In genomic region chr13:72390909-72391308, GRCh38 we compare ENCODE assay signal across 24 cellular contexts.
DNase-seq lines count a peak whose midpoint lies in the region; ATAC-seq, FAIRE-seq and TF ChIP-seq lines count a peak whose summit lies in the region.
"Had no signal": no experiment of that assay in that cellular context is flagged by ENCODE, and none has a peak within 500 bp of the region (broad histone marks: within the 10 kb centered on the region; RNA-seq: fewer than 3 reads in every experiment).

No MANE protein-coding gene starts in this region.

- no peak for FAIRE-seq in urothelium cell line (lab: Jason Lieb, UNC)
- FAIRE-seq: G401.6, TTC549 had no signal

- no peak for TF ChIP-seq CTCF in fibroblast of mammary gland (conservative IDR thresholded peaks at IDR 0.05; ENCODE audit: control insufficient read depth, insufficient read depth, low read depth, low read length)

- ATAC-seq in HG03025 (IDR thresholded peaks at IDR 0.05; ENCODE audit: low FRiP score, unreplicated experiment) = no peak
- no peak for ATAC-seq in GM19351 (IDR thresholded peaks at IDR 0.05; ENCODE audit: unreplicated experiment)
- ATAC-seq: psoas muscle; Right ventricle myocardium inferior; stimulated activated naive CD8-positive, alpha-beta T cell treated with anti-CD3 and anti-CD28 coated beads, Interleukin-15, Interleukin-2, amounts not matched to agents 100 U/mL and 50 U/mL, for 24 hours had no signal

- in situ Hi-C loops in SK-MEL-5 (cut with HindIII; ENCODE audit: low pct_unique_long_range_greater_than_20kb, low sequenced_read_pairs) = no loop called here

- no peak overlapping the region for H3K4me3 ChIP-seq in fibroblast of mammary gland (ENCODE audit: control insufficient read depth, low read depth, low read length)
- H3K4me3 ChIP-seq: ascending aorta, psoas muscle, tibial artery had no signal

- peak; percentile 21 for DNase-seq in HPDE6-E6E7 (ENCODE audit: extremely low spot score)
- peak; percentile 33 for DNase-seq in SK-MEL-5 (ENCODE audit: low read depth, low spot score)
- peak; percentile 14 for DNase-seq in fibroblast of mammary gland (ENCODE audit: low read depth)
- peak; percentile 59 for DNase-seq in urothelium cell line (ENCODE audit: low spot score)
- no peak for DNase-seq in DMS 273 (lab: John Stamatoyannopoulos, UW; ENCODE audit: unreplicated experiment)
- DNase-seq: activated CD4-positive, alpha-beta T cell treated with anti-CD3 and anti-CD28 coated beads for 4 hours; activated naive CD4-positive, alpha-beta T cell treated with anti-CD3 and anti-CD28 coated beads, Interleukin-2, amount 50 U/mL, for 16 hours; BE2C; COR-L47; effector memory CD4-positive, alpha-beta T cell; Karpas-422; NCI-H1105; NCI-H2081; NCI-H510A treated with DMSO at 0.1 percent for 48 hours; psoas muscle; stimulated activated CD4-positive, alpha-beta T cell treated with anti-CD3 and anti-CD28 coated beads, Interleukin-4, amount 100 ng/mL, for 1 hour; stimulated activated naive CD8-positive, alpha-beta T cell treated with anti-CD3 and anti-CD28 coated beads, Interleukin-15, Interleukin-2, amounts not matched to agents 100 U/mL and 50 U/mL, for 24 hours; tibial artery had no signal
